ENCODE assay signal across 8 cellular contexts in genomic region chr3:4493008-4493930, GRCh38. TPM values are rescaled to one million over a fixed set of nuclear protein-coding genes. Genes with fewer than 3 reads are reported as not detected.
DNase-seq lines count a peak whose midpoint lies in the region; ATAC-seq and TF ChIP-seq lines count a peak whose summit lies in the region.

ITPR1 (plus strand) TSS chr3:4493348; CDS start chr3:4516492, 23,144 bp downstream.

- peak within 1 kb of the TSS; percentile 76 for H3K4me3 ChIP-seq in kidney epithelial cell (ENCODE audit: low read depth, low read length)

- ATAC-seq in HG03432 (IDR thresholded peaks at IDR 0.05; ENCODE audit: unreplicated experiment): peak; percentile 93

- no peaks in the 10 kb centered on the region for H3K27me3 ChIP-seq in kidney epithelial cell (ENCODE audit: control insufficient read depth, insufficient read depth, low read length)

- peaks cover 2% of the 10 kb centered on the region for H3K27me3 Mint-ChIP-seq in chondrocyte (ENCODE audit: low read depth)

- H3K36me3 ChIP-seq in kidney epithelial cell (ENCODE audit: control insufficient read depth, insufficient read depth, low read length): no peaks in the 10 kb centered on the region

- H3K9me3 Mint-ChIP-seq in chondrocyte (ENCODE audit: low read depth): no peaks in the 10 kb centered on the region

- H3K4me3 Mint-ChIP-seq in chondrocyte (ENCODE audit: unreplicated experiment): peak within 1 kb of the TSS; percentile 87

- H3K4me1 Mint-ChIP-seq in chondrocyte (ENCODE audit: low read depth): peaks cover 40% of the 10 kb centered on the region

- TF ChIP-seq CTCF in chondrocyte (IDR thresholded peaks at IDR 0.05) (peak; percentile 13), kidney epithelial cell (IDR thresholded peaks at IDR 0.05; ENCODE audit: insufficient read depth, low read length, poor library complexity, severe bottlenecking) (no peak)

- peak; percentile 98 for DNase-seq in AG20443 (ENCODE audit: low spot score)
- DNase-seq in NCI-H510A (lab: John Stamatoyannopoulos, UW): peak; percentile 92
- peak; percentile 99 for DNase-seq in activated CD4-positive, alpha-beta T cell treated with anti-CD3 and anti-CD28 coated beads for 1 hour
- peak; percentile 99 for DNase-seq in chondrocyte (ENCODE audit: low spot score)
- peak; percentile 94 for DNase-seq in kidney epithelial cell (ENCODE audit: low read depth)
- DNase-seq in stimulated activated CD4-positive, alpha-beta T cell treated with anti-CD3 and anti-CD28 coated beads, Interleukin-15, amount 100 ng/mL, for 48 hours (ENCODE audit: low read depth in 2 of 2): peak; percentile 96 to 99

- H3K36me3 Mint-ChIP-seq in chondrocyte (ENCODE audit: low read depth): peaks cover 4% of the 10 kb centered on the region

- peak within 1 kb of the TSS; percentile 96 for H3K27ac Mint-ChIP-seq in chondrocyte (ENCODE audit: unreplicated experiment)

- peak; percentile 99 for TF ChIP-seq POLR2A in GM19099 (IDR thresholded peaks at IDR 0.05; ENCODE audit: extremely low read depth, insufficient read length, low read depth)

RNA-seq across cellular contexts. Expression of gene ITPR1, which starts in this region (rescaled TPM):
- total RNA-seq in chondrocyte: 44.7 to 77.9 TPM (median 45.0 TPM) in 3 replicates
- total RNA-seq in kidney epithelial cell: 8.9 and 11.2 TPM in 2 replicates

Comparison
In these comparisons a context has a peak if more than half of its experiments do, and no peak if none do; other contexts are left out.
1. Peak in every context shown above with its lines: DNase-seq, ATAC-seq and H3K4me3 ChIP-seq.